ENCODE assay signal across 8 cellular contexts in genomic region chr16:30092373-30093010, GRCh38. TPM values are rescaled to one million over a fixed set of nuclear protein-coding genes. Genes with fewer than 3 reads are reported as not detected.
DNase-seq lines count a peak whose midpoint lies in the region; ATAC-seq and TF ChIP-seq lines count a peak whose summit lies in the region.

No MANE protein-coding gene starts in this region.

- CTCF ChIA-PET in OCI-LY7 (lab: Charles Lee; ENCODE audit: unreplicated experiment): interaction anchor here (0.5 to 1.7 kb wide), 9 partner anchors 14 to 215 kb away, joined by 3 to 5 read pairs (median 3); partner anchors contain the start of gene ALDOA

- no peaks in the 10 kb centered on the region for H3K27me3 Mint-ChIP-seq in activated T-helper 17 cell treated with anti-CD3 and anti-CD28 coated beads, Interleukin-2, amount 50 U/mL, for 72 hours
- H3K27me3 Mint-ChIP-seq in natural killer cell treated with Interleukin-12 subunit alpha and Interleukin-12 subunit beta and Interleukin-15 and Interleukin-18, amount 100 ng/mL, for 72 hours: no peaks in the 10 kb centered on the region

- H3K4me3 ChIP-seq in HL-60 (replicated peaks; ENCODE audit: insufficient read depth, low read length) (peak overlapping the region; percentile 45), OCI-LY7 (ENCODE audit: low read depth, low read length, poor library complexity, severe bottlenecking) (peak overlapping the region; percentile 71), fibroblast of pulmonary artery (replicated peaks; ENCODE audit: low read depth, low read length) (peak overlapping the region; percentile 46)

- no peaks in the 10 kb centered on the region for H4K20me1 ChIP-seq in OCI-LY7 (ENCODE audit: insufficient read depth, low read length)

- POLR2A ChIA-PET in OCI-LY7 (lab: Charles Lee): interaction anchor here (0.6 to 1.8 kb wide), 9 partner anchors 15 to 88 kb away, joined by 3 to 9 read pairs (median 4); partner anchors contain the start of gene PPP4C

- H3K4me1 Mint-ChIP-seq in activated T-helper 17 cell treated with anti-CD3 and anti-CD28 coated beads, Interleukin-2, amount 50 U/mL, for 72 hours: peaks cover 20% of the 10 kb centered on the region
- H3K4me1 Mint-ChIP-seq in natural killer cell treated with Interleukin-12 subunit alpha and Interleukin-12 subunit beta and Interleukin-15 and Interleukin-18, amount 100 ng/mL, for 72 hours (ENCODE audit: low read depth in 2 of 2): peaks cover 35 to 37% of the 10 kb centered on the region in 2 donors

- H3K27ac Mint-ChIP-seq in activated T-helper 17 cell treated with anti-CD3 and anti-CD28 coated beads, Interleukin-2, amount 50 U/mL, for 72 hours: peak overlapping the region; percentile 87
- peak overlapping the region; percentile 88 to 90 for H3K27ac Mint-ChIP-seq in natural killer cell treated with Interleukin-12 subunit alpha and Interleukin-12 subunit beta and Interleukin-15 and Interleukin-18, amount 100 ng/mL, for 72 hours

- H3K9me3 Mint-ChIP-seq in activated T-helper 17 cell treated with anti-CD3 and anti-CD28 coated beads, Interleukin-2, amount 50 U/mL, for 72 hours: peaks cover under 1% of the 10 kb centered on the region
- peaks cover 1% of the 10 kb centered on the region for H3K9me3 Mint-ChIP-seq in natural killer cell treated with Interleukin-12 subunit alpha and Interleukin-12 subunit beta and Interleukin-15 and Interleukin-18, amount 100 ng/mL, for 72 hours

- H3K36me3 ChIP-seq in OCI-LY7 (ENCODE audit: insufficient read depth, low read length): peaks cover 6% of the 10 kb centered on the region; the same call in 1 of the 2 replicates

- H3K9me3 ChIP-seq in OCI-LY7 (ENCODE audit: low read length): peaks cover 11% of the 10 kb centered on the region

- DNase-seq in CMK (ENCODE audit: low read depth) (peak; percentile 81), HL-60 (ENCODE audit: low read depth in 1 of 2, low spot score in 1 of 2) (peak; percentile 92 to 98), OCI-LY7 (ENCODE audit: low spot score) (peak; percentile 95), fibroblast of pulmonary artery (ENCODE audit: low read depth) (peak; percentile 83)
- peak; percentile 91 for DNase-seq in natural killer cell treated with Interleukin-12 subunit alpha and Interleukin-12 subunit beta and Interleukin-15 and Interleukin-18, amount 100 ng/mL, for 72 hours (ENCODE audit: low spot score)

- peaks cover 37% of the 10 kb centered on the region for H3K36me3 Mint-ChIP-seq in activated T-helper 17 cell treated with anti-CD3 and anti-CD28 coated beads, Interleukin-2, amount 50 U/mL, for 72 hours (ENCODE audit: low read depth)
- peaks cover 2% of the 10 kb centered on the region for H3K36me3 Mint-ChIP-seq in natural killer cell treated with Interleukin-12 subunit alpha and Interleukin-12 subunit beta and Interleukin-15 and Interleukin-18, amount 100 ng/mL, for 72 hours

- TF ChIP-seq CTCF in HL-60 (IDR thresholded peaks at IDR 0.05; ENCODE audit: insufficient read depth, low read length) (peak; percentile 85), OCI-LY7 (conservative IDR thresholded peaks at IDR 0.05; ENCODE audit: low read length) (peak; percentile 88), fibroblast of pulmonary artery (IDR thresholded peaks at IDR 0.05; ENCODE audit: low read length, missing control alignments) (peak; percentile 64)

- BruUV-seq in OCI-LY7 (replicated peaks; lab: Mats Ljungman, UMichigan): TSS peak; percentile 69

- peak overlapping the region; percentile 95 for H3K4me3 Mint-ChIP-seq in activated T-helper 17 cell treated with anti-CD3 and anti-CD28 coated beads, Interleukin-2, amount 50 U/mL, for 72 hours
- peak overlapping the region; percentile 83 for H3K4me3 Mint-ChIP-seq in natural killer cell treated with Interleukin-12 subunit alpha and Interleukin-12 subunit beta and Interleukin-15 and Interleukin-18, amount 100 ng/mL, for 72 hours

- intact Hi-C loops in OCI-LY7 (cut with micrococcal nuclease; ENCODE audit: unreplicated experiment): loop anchor here (1.0 to 10.0 kb wide), 4 partner anchors 17 to 312 kb away; partner anchors contain the start of genes ALDOA, PPP4C and ZNF771

- H2AFZ ChIP-seq in OCI-LY7 (ENCODE audit: low read length): peak overlapping the region; percentile 84; the same call in 1 of the 2 replicates

- H3K79me2 ChIP-seq in OCI-LY7 (ENCODE audit: insufficient read depth, low read depth, low read length): no peaks in the 10 kb centered on the region

- H3K4me1 ChIP-seq in OCI-LY7 (ENCODE audit: insufficient read depth, low read length, poor library complexity, severe bottlenecking): peaks cover 35% of the 10 kb centered on the region

- peak; percentile 40 for ATAC-seq in GM19397 (IDR thresholded peaks at IDR 0.05; ENCODE audit: unreplicated experiment)
- peak; percentile 74 for ATAC-seq in activated T-helper 17 cell treated with anti-CD3 and anti-CD28 coated beads, Interleukin-2, amount 50 U/mL, for 72 hours (replicated peaks)
- ATAC-seq in natural killer cell treated with Interleukin-12 subunit alpha and Interleukin-12 subunit beta and Interleukin-15 and Interleukin-18, amount 100 ng/mL, for 72 hours: peak; percentile 73 to 78

- peak overlapping the region; percentile 92 for H3K4me2 ChIP-seq in OCI-LY7 (ENCODE audit: low read length)

- no peaks in the 10 kb centered on the region for H3K9me2 ChIP-seq in OCI-LY7 (ENCODE audit: insufficient read depth, low read length)

- H3K27ac ChIP-seq in HL-60 (replicated peaks) (peak overlapping the region; percentile 94), OCI-LY7 (ENCODE audit: low read depth, low read length, poor library complexity, severe bottlenecking) (peak overlapping the region; percentile 79), temporal lobe (ENCODE audit: low read depth, low read length) (peak overlapping the region; percentile 79)

- H3K27me3 ChIP-seq in HL-60 (ENCODE audit: insufficient read depth, poor library complexity, severe bottlenecking): no peaks in the 10 kb centered on the region

RNA-seq across cellular contexts. Expression of gene TBX6, which starts 0.8 kb away (rescaled TPM):
- 0.77 and 1.4 TPM in 2 replicates for total RNA-seq in OCI-LY7 (2014; rRNA removed; shearing (Covaris generic))
- total RNA-seq in OCI-LY7 (2022) (3.7 and 4.5 TPM in 2 replicates), temporal lobe (0.25 TPM)
- 1 to 10 TPM; 1.1 to 3.7 TPM for total RNA-seq in activated T-helper 17 cell treated with anti-CD3 and anti-CD28 coated beads, Interleukin-2, amount 50 U/mL, for 72 hours
- total RNA-seq in natural killer cell treated with Interleukin-12 subunit alpha and Interleukin-12 subunit beta and Interleukin-15 and Interleukin-18, amount 100 ng/mL, for 72 hours: under 1 TPM; 0.29 to 0.78 TPM

RNA-seq across cellular contexts. Expression of gene YPEL3, which starts 3.5 kb away (rescaled TPM):
- 17.5 and 18.6 TPM in 2 replicates for total RNA-seq in OCI-LY7 (2014; rRNA removed; shearing (Covaris generic))
- 34.5 and 50.6 TPM in 2 replicates for total RNA-seq in OCI-LY7 (2022)
- 100 to 1,000 TPM in 1 of 2 donors, 10 to 100 TPM in 1; 34.7 to 107 TPM for total RNA-seq in activated T-helper 17 cell treated with anti-CD3 and anti-CD28 coated beads, Interleukin-2, amount 50 U/mL, for 72 hours
- total RNA-seq in natural killer cell treated with Interleukin-12 subunit alpha and Interleukin-12 subunit beta and Interleukin-15 and Interleukin-18, amount 100 ng/mL, for 72 hours: 10 to 100 TPM; 21.1 to 25.8 TPM
- 25.8 TPM for total RNA-seq in temporal lobe

RNA-seq across cellular contexts. Expression of gene PPP4C, which starts 16.7 kb away (rescaled TPM):
- 137 and 144 TPM in 2 replicates for total RNA-seq in OCI-LY7 (2014; rRNA removed; shearing (Covaris generic))
- total RNA-seq in OCI-LY7 (2022) (124 and 130 TPM in 2 replicates), temporal lobe (52.1 TPM)
- 100 to 1,000 TPM; 111 to 147 TPM for total RNA-seq in activated T-helper 17 cell treated with anti-CD3 and anti-CD28 coated beads, Interleukin-2, amount 50 U/mL, for 72 hours
- total RNA-seq in natural killer cell treated with Interleukin-12 subunit alpha and Interleukin-12 subunit beta and Interleukin-15 and Interleukin-18, amount 100 ng/mL, for 72 hours: 100 to 1,000 TPM; 144 to 148 TPM

RNA-seq across cellular contexts. Expression of gene GDPD3, which starts 20.8 kb away (rescaled TPM):
- total RNA-seq in OCI-LY7 (2014; rRNA removed; shearing (Covaris generic)): 1.8 and 2.0 TPM in 2 replicates
- total RNA-seq in OCI-LY7 (2022) (5.0 and 5.2 TPM in 2 replicates), temporal lobe (1.7 TPM)
- 10 to 100 TPM; 13.4 to 37.8 TPM for total RNA-seq in activated T-helper 17 cell treated with anti-CD3 and anti-CD28 coated beads, Interleukin-2, amount 50 U/mL, for 72 hours
- 1 to 10 TPM; 1.6 to 5.6 TPM for total RNA-seq in natural killer cell treated with Interleukin-12 subunit alpha and Interleukin-12 subunit beta and Interleukin-15 and Interleukin-18, amount 100 ng/mL, for 72 hours

RNA-seq across cellular contexts. Expression of gene ALDOA, which starts 26.9 kb away (rescaled TPM):
- 646 and 809 TPM in 2 replicates for total RNA-seq in OCI-LY7 (2014; rRNA removed; shearing (Covaris generic))
- 811 and 1,029 TPM in 2 replicates for total RNA-seq in OCI-LY7 (2022)
- total RNA-seq in activated T-helper 17 cell treated with anti-CD3 and anti-CD28 coated beads, Interleukin-2, amount 50 U/mL, for 72 hours: 1,000 to 10,000 TPM; 2,200 to 3,862 TPM
- 1,000 to 10,000 TPM; 1,789 to 1,983 TPM for total RNA-seq in natural killer cell treated with Interleukin-12 subunit alpha and Interleukin-12 subunit beta and Interleukin-15 and Interleukin-18, amount 100 ng/mL, for 72 hours
- total RNA-seq in temporal lobe: 83.6 TPM

Comparison
In these comparisons a context has a peak if more than half of its experiments do, and no peak if none do; other contexts are left out.
1. Peak in every context shown above with its lines: DNase-seq, ATAC-seq, H3K4me3 ChIP-seq and H3K27ac ChIP-seq.